21 cellular contexts compared by ENCODE assay signal in genomic region chr5:168674893-168675482, GRCh38.
"Had no signal": no experiment of that assay in that cellular context is flagged by ENCODE, and none has a peak within 500 bp of the region (broad histone marks: within the 10 kb centered on the region; RNA-seq: fewer than 3 reads in every experiment).

No MANE protein-coding gene starts in this region.

- H3K9me3 Mint-ChIP-seq: naive thymus-derived CD8-positive, alpha-beta T cell; stimulated activated memory B cell treated with anti-CD40 and anti-IgM and Interleukin-4, amounts not matched to agents 10 μg/mL and 1 μg/mL and 100 μg/mL, for 72 hours; type B pancreatic cell had no signal

- DNase-seq: cerebellar nuclear complex; effector CD8-positive, alpha-beta T cell; foreskin keratinocyte; heart left ventricle; left cardiac atrium; left lung; mammary epithelial cell; naive thymus-derived CD8-positive, alpha-beta T cell; stimulated activated CD4-positive, alpha-beta T cell treated with anti-CD3 and anti-CD28 coated beads, Interleukin-2, amount 100 ng/mL, for 24 hours; stimulated activated CD4-positive, alpha-beta T cell treated with anti-CD3 and anti-CD28 coated beads, Interleukin-4, amount 100 ng/mL, for 4 hours; stimulated activated naive CD8-positive, alpha-beta T cell treated with anti-CD3 and anti-CD28 coated beads, Interleukin-15, Interleukin-2, amounts not matched to agents 100 U/mL and 50 U/mL, for 24 hours; testis; tibial artery had no signal

- H3K9ac ChIP-seq: parathyroid adenoma had no signal

- H3K27ac ChIP-seq: esophagus muscularis mucosa, foreskin keratinocyte, gastroesophageal sphincter, heart left ventricle, hepatocyte, left lung, parathyroid adenoma, testis, tibial artery had no signal

- H3K27ac Mint-ChIP-seq: naive thymus-derived CD8-positive, alpha-beta T cell; progenitor cell of endocrine pancreas; stimulated activated memory B cell treated with anti-CD40 and anti-IgM and Interleukin-4, amounts not matched to agents 10 μg/mL and 1 μg/mL and 100 μg/mL, for 72 hours had no signal

- H3K27me3 ChIP-seq: esophagus muscularis mucosa, foreskin keratinocyte, gastroesophageal sphincter, heart left ventricle, hepatocyte, left lung, testis, tibial artery had no signal

- H3K4me2 ChIP-seq: hepatocyte, smooth muscle cell had no signal

- H3K4me1 Mint-ChIP-seq: naive thymus-derived CD8-positive, alpha-beta T cell; stimulated activated memory B cell treated with anti-CD40 and anti-IgM and Interleukin-4, amounts not matched to agents 10 μg/mL and 1 μg/mL and 100 μg/mL, for 72 hours had no signal

- H3K36me3 ChIP-seq: left lung had no signal

- H3K4me3 ChIP-seq: esophagus muscularis mucosa, gastroesophageal sphincter, heart left ventricle, hepatocyte, left lung, smooth muscle cell, testis, tibial artery had no signal

- H2AFZ ChIP-seq: hepatocyte, parathyroid adenoma had no signal

- H3K27me3 Mint-ChIP-seq: progenitor cell of endocrine pancreas; stimulated activated memory B cell treated with anti-CD40 and anti-IgM and Interleukin-4, amounts not matched to agents 10 μg/mL and 1 μg/mL and 100 μg/mL, for 72 hours had no signal

- H3K36me3 Mint-ChIP-seq: naive thymus-derived CD8-positive, alpha-beta T cell; stimulated activated memory B cell treated with anti-CD40 and anti-IgM and Interleukin-4, amounts not matched to agents 10 μg/mL and 1 μg/mL and 100 μg/mL, for 72 hours had no signal

- H3K4me1 ChIP-seq: foreskin keratinocyte, left lung, parathyroid adenoma, testis had no signal

- H3K4me3 Mint-ChIP-seq: naive thymus-derived CD8-positive, alpha-beta T cell; stimulated activated memory B cell treated with anti-CD40 and anti-IgM and Interleukin-4, amounts not matched to agents 10 μg/mL and 1 μg/mL and 100 μg/mL, for 72 hours; type B pancreatic cell had no signal

- H3K9me3 ChIP-seq: esophagus muscularis mucosa, gastroesophageal sphincter, heart left ventricle, left lung, testis, tibial artery had no signal
